11 cellular contexts compared by ENCODE assay signal in genomic region chr5:77281969-77282336, GRCh38.
"Had no signal": no experiment of that assay in that cellular context is flagged by ENCODE, and none has a peak within 500 bp of the region (broad histone marks: within the 10 kb centered on the region; RNA-seq: fewer than 3 reads in every experiment).

No MANE protein-coding gene starts in this region.

- ATAC-seq: activated CD4-positive, CD25-positive, alpha-beta regulatory T cell treated with anti-CD3 and anti-CD28 coated beads, Interleukin-2, amount 50 U/mL, for 24 hours had no signal

- H3K36me3 ChIP-seq: cardiac muscle cell, colonic mucosa, tibial artery, vagina had no signal

- FAIRE-seq: endometrium had no signal

- H3K9me3 Mint-ChIP-seq: activated naive CD8-positive, alpha-beta T cell treated with anti-CD3 and anti-CD28 coated beads, Interleukin-2, amount 10 ng/mL, durations not matched to agents 7 days and 5 days; activated T-helper 1 cell treated with anti-CD3 and anti-CD28 coated beads, Interleukin-12 subunit alpha, Interleukin-12 subunit beta, Interleukin-2, Interleukin-4 antibody, amounts not matched to agents 30 ng/mL and 10 ng/mL and 1 ng/mL, durations not matched to agents 14 hours and 24 hours and 36 hours; neural crest cell; stimulated activated effector memory CD8-positive, alpha-beta T cell treated with anti-CD3 and anti-CD28 coated beads, Interleukin-12 subunit alpha, Interleukin-12 subunit beta, amount 100 ng/mL, for 72 hours had no signal

- H3K27ac ChIP-seq: cardiac muscle cell, colonic mucosa, vagina had no signal

- H3K27me3 ChIP-seq: cardiac muscle cell, colonic mucosa, tibial artery had no signal

- H3K4me1 ChIP-seq: colonic mucosa, vagina had no signal

- H3K9me3 ChIP-seq: colonic mucosa, tibial artery, vagina had no signal

- H3K4me3 Mint-ChIP-seq: activated naive CD8-positive, alpha-beta T cell treated with anti-CD3 and anti-CD28 coated beads, Interleukin-2, amount 10 ng/mL, durations not matched to agents 7 days and 5 days; activated T-helper 1 cell treated with anti-CD3 and anti-CD28 coated beads, Interleukin-12 subunit alpha, Interleukin-12 subunit beta, Interleukin-2, Interleukin-4 antibody, amounts not matched to agents 30 ng/mL and 10 ng/mL and 1 ng/mL, durations not matched to agents 14 hours and 24 hours and 36 hours; neural crest cell; stimulated activated effector memory CD8-positive, alpha-beta T cell treated with anti-CD3 and anti-CD28 coated beads, Interleukin-12 subunit alpha, Interleukin-12 subunit beta, amount 100 ng/mL, for 72 hours had no signal

- H3K4me1 Mint-ChIP-seq: neural crest cell; stimulated activated effector memory CD8-positive, alpha-beta T cell treated with anti-CD3 and anti-CD28 coated beads, Interleukin-12 subunit alpha, Interleukin-12 subunit beta, amount 100 ng/mL, for 72 hours had no signal

- H3K36me3 Mint-ChIP-seq: activated naive CD8-positive, alpha-beta T cell treated with anti-CD3 and anti-CD28 coated beads, Interleukin-2, amount 10 ng/mL, durations not matched to agents 7 days and 5 days; stimulated activated effector memory CD8-positive, alpha-beta T cell treated with anti-CD3 and anti-CD28 coated beads, Interleukin-12 subunit alpha, Interleukin-12 subunit beta, amount 100 ng/mL, for 72 hours had no signal

- DNase-seq: activated CD4-positive, alpha-beta T cell treated with anti-CD3 and anti-CD28 coated beads, Interleukin-2, amount 50 U/mL, for 1 hour; activated naive CD8-positive, alpha-beta T cell treated with anti-CD3 and anti-CD28 coated beads, Interleukin-2, amount 10 ng/mL, durations not matched to agents 7 days and 5 days; colonic mucosa; tibial artery had no signal

- H3K4me3 ChIP-seq: cardiac muscle cell, colonic mucosa, tibial artery, vagina had no signal

- H3K27ac Mint-ChIP-seq: activated naive CD8-positive, alpha-beta T cell treated with anti-CD3 and anti-CD28 coated beads, Interleukin-2, amount 10 ng/mL, durations not matched to agents 7 days and 5 days; activated T-helper 1 cell treated with anti-CD3 and anti-CD28 coated beads, Interleukin-12 subunit alpha, Interleukin-12 subunit beta, Interleukin-2, Interleukin-4 antibody, amounts not matched to agents 30 ng/mL and 10 ng/mL and 1 ng/mL, durations not matched to agents 14 hours and 24 hours and 36 hours; stimulated activated effector memory CD8-positive, alpha-beta T cell treated with anti-CD3 and anti-CD28 coated beads, Interleukin-12 subunit alpha, Interleukin-12 subunit beta, amount 100 ng/mL, for 72 hours had no signal
